ENCODE assay signal across 18 cellular contexts in the genomic region with DNA sequence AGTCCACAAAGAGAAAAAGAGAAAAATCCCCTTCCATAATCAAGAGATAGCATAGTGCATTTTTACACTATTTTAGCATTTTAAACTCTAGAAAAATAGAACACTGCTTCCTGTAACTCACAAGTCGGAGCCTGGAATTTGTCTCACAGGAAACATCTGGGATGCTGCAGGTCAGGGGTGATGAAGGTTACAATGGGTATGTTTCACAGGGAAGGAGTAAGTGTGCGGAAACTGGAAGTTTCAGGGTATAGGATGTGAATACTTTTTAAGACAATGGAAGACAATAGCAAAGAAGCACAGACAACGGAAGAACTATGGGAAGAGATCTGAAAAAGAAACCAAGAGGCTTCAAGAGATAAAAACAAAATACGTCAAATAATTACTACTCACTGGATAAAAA.
DNase-seq lines count a peak whose midpoint lies in the region; ATAC-seq, FAIRE-seq and TF ChIP-seq lines count a peak whose summit lies in the region.
"Had no signal": no experiment of that assay in that cellular context is flagged by ENCODE, and none has a peak within 500 bp of the region (broad histone marks: within the 10 kb centered on the region; RNA-seq: fewer than 3 reads in every experiment).

No MANE protein-coding gene starts in this region.

- CTCF ChIA-PET in SK-N-SH (lab: Yijun Ruan, JAX) = no interaction called here
- CTCF ChIA-PET in CD8-positive, alpha-beta memory T cell (lab: Charles Lee) = no interaction called here

- no peak for TF ChIP-seq CTCF in SK-N-SH (IDR thresholded peaks at IDR 0.05)
- TF ChIP-seq CTCF in choroid plexus epithelial cell (conservative IDR thresholded peaks at IDR 0.05; ENCODE audit: low read depth, low read length) = no peak
- no peak for TF ChIP-seq CTCF in osteoblast (IDR thresholded peaks at IDR 0.05; ENCODE audit: extremely low read depth, low read depth, low read length)

- no peak overlapping the region for H3K9ac ChIP-seq in SK-N-SH
- H3K9ac ChIP-seq: BLaER1, GM23248 had no signal

- H2AFZ ChIP-seq in SK-N-SH (ENCODE audit: low read depth) (peak overlapping the region; percentile 52), osteoblast (ENCODE audit: low read length) (peak overlapping the region; percentile 48)
- H2AFZ ChIP-seq: GM23248 had no signal

- H3K9me3 ChIP-seq in SK-N-SH = no peaks in the 10 kb centered on the region
- no peaks in the 10 kb centered on the region for H3K9me3 ChIP-seq in osteoblast (ENCODE audit: low read depth, low read length)
- H3K9me3 ChIP-seq in small intestine (ENCODE audit: control insufficient read depth, low read depth) = no peaks in the 10 kb centered on the region
- H3K9me3 ChIP-seq in CD8-positive, alpha-beta memory T cell (ENCODE audit: low read length) = no peaks in the 10 kb centered on the region
- H3K9me3 ChIP-seq: BLaER1 had no signal

- H3K4me3 ChIP-seq in SK-N-SH (ENCODE audit: low read depth in 2 of 2, low read length in 1 of 2) = no peak overlapping the region
- peak overlapping the region; percentile 2 for H3K4me3 ChIP-seq in choroid plexus epithelial cell (ENCODE audit: low read depth, low read length)
- H3K4me3 ChIP-seq in osteoblast (ENCODE audit: insufficient read depth, low read length) = no peak overlapping the region
- H3K4me3 ChIP-seq in small intestine (ENCODE audit: low read depth in 1 of 2, low read length in 2 of 2) = no peak overlapping the region
- no peak overlapping the region for H3K4me3 ChIP-seq in CD8-positive, alpha-beta memory T cell (ENCODE audit: low read length)
- H3K4me3 ChIP-seq: BLaER1, GM23248 had no signal

- H3K4me1 ChIP-seq in SK-N-SH (ENCODE audit: control insufficient read depth in 1 of 2, insufficient read depth in 2 of 2, low read depth in 1 of 2, low read length in 1 of 2) (peaks cover 0 to 13% of the 10 kb centered on the region in 2 experiments; a peak in 2 of 4 replicates), osteoblast (ENCODE audit: insufficient read depth, low read length) (peaks cover 11% of the 10 kb centered on the region), small intestine (ENCODE audit: control insufficient read depth in 2 of 2, insufficient read depth in 1 of 2, low read depth in 1 of 2, low read length in 1 of 2) (no peaks in the 10 kb centered on the region)
- no peaks in the 10 kb centered on the region for H3K4me1 ChIP-seq in CD8-positive, alpha-beta memory T cell (ENCODE audit: insufficient read depth, low read length)
- H3K4me1 ChIP-seq: BLaER1 had no signal

- H4K20me1 ChIP-seq in SK-N-SH (ENCODE audit: insufficient read depth) = no peaks in the 10 kb centered on the region
- H4K20me1 ChIP-seq in osteoblast (ENCODE audit: insufficient read depth, low read length) = no peaks in the 10 kb centered on the region
- H4K20me1 ChIP-seq: BLaER1 had no signal

- no peak for FAIRE-seq in small intestine (lab: Jason Lieb, UNC)
- FAIRE-seq: GM12891, GM19239 had no signal

- POLR2A ChIA-PET in SK-N-SH (lab: Yijun Ruan, JAX) = no interaction called here
- POLR2A ChIA-PET in CD8-positive, alpha-beta memory T cell (lab: Charles Lee) = no interaction called here

- no peaks in the 10 kb centered on the region for H3K36me3 ChIP-seq in SK-N-SH (replicated peaks in 1 of 2; ENCODE audit: control insufficient read depth in 1 of 2, insufficient read depth in 2 of 2, low read length in 1 of 2)
- H3K36me3 ChIP-seq in osteoblast (ENCODE audit: insufficient read depth, low read length) = no peaks in the 10 kb centered on the region
- H3K36me3 ChIP-seq in small intestine (ENCODE audit: control insufficient read depth in 2 of 2, insufficient read depth in 2 of 2, low read length in 2 of 2) = no peaks in the 10 kb centered on the region
- no peaks in the 10 kb centered on the region for H3K36me3 ChIP-seq in CD8-positive, alpha-beta memory T cell (ENCODE audit: insufficient read depth, low read length)
- H3K36me3 ChIP-seq: BLaER1 had no signal

- no peak overlapping the region for H3K4me3 Mint-ChIP-seq in CD8-positive, alpha-beta memory T cell

- peaks cover 7% of the 10 kb centered on the region for H3F3A ChIP-seq in SK-N-SH (replicated peaks; ENCODE audit: insufficient read depth)

- TF ChIP-seq EP300 in SK-N-SH (IDR thresholded peaks at IDR 0.05; ENCODE audit: borderline replicate concordance in 1 of 2, low read depth in 1 of 2, low read length in 1 of 2) = no peak

- no peaks in the 10 kb centered on the region for H3K36me3 Mint-ChIP-seq in CD8-positive, alpha-beta memory T cell

- H3K79me2 ChIP-seq in SK-N-SH (ENCODE audit: insufficient read depth) (no peaks in the 10 kb centered on the region), osteoblast (ENCODE audit: insufficient read depth, low read length) (no peaks in the 10 kb centered on the region)

- H3K4me2 ChIP-seq in SK-N-SH = no peak overlapping the region
- H3K4me2 ChIP-seq in osteoblast (ENCODE audit: insufficient read depth, low read length) = peak overlapping the region; percentile 23
- H3K4me2 ChIP-seq: BLaER1 had no signal

- no peak for ATAC-seq in SK-N-SH treated with all-trans-retinoic acid at 6 μM for 48 hours
- ATAC-seq: HCT116 had no signal

- H3K27ac Mint-ChIP-seq in CD8-positive, alpha-beta memory T cell = no peak overlapping the region

- H3K4me1 Mint-ChIP-seq in CD8-positive, alpha-beta memory T cell = no peaks in the 10 kb centered on the region

- DNase-seq in SK-N-SH (no peak), choroid plexus epithelial cell (ENCODE audit: low read depth) (peak; percentile 70), iris pigment epithelial cell (ENCODE audit: low read depth) (peak; percentile 28), osteoblast (ENCODE audit: insufficient read length, low spot score, missing footprints) (peak; percentile 50), small intestine (no peak)
- no peak for DNase-seq in CD8-positive, alpha-beta memory T cell
- no peak for DNase-seq in activated CD4-positive, alpha-beta T cell treated with anti-CD3 and anti-CD28 coated beads, Interleukin-2, amount 50 U/mL, for 4 hours
- DNase-seq: MV-4-11, NCI-H1417 treated with DMSO at 0.1 percent for 48 hours, NCI-H2029, NCI-H510A had no signal

- no peaks in the 10 kb centered on the region for H3K9me2 ChIP-seq in SK-N-SH

- peaks cover 0 to 3% of the 10 kb centered on the region in 2 donors for H3K27me3 Mint-ChIP-seq in CD8-positive, alpha-beta memory T cell

- no peaks in the 10 kb centered on the region for H3K9me3 Mint-ChIP-seq in CD8-positive, alpha-beta memory T cell

- H3K27me3 ChIP-seq in SK-N-SH (ENCODE audit: insufficient read depth) (no peaks in the 10 kb centered on the region), osteoblast (ENCODE audit: insufficient read depth, low read length) (no peaks in the 10 kb centered on the region), small intestine (ENCODE audit: control insufficient read depth in 2 of 2, insufficient read depth in 2 of 2, low read length in 2 of 2) (no peaks in the 10 kb centered on the region)
- no peaks in the 10 kb centered on the region for H3K27me3 ChIP-seq in CD8-positive, alpha-beta memory T cell (ENCODE audit: insufficient read depth, low read length, poor library complexity, severe bottlenecking)
- H3K27me3 ChIP-seq: BLaER1 had no signal

- 81% methylated on average over 4 of the region's 4 CpGs for WGBS in SK-N-SH (ENCODE audit: low lambda C conversion rate)
- WGBS in small intestine, 3 donors = 65 to 87% (median 81%) methylated on average over 4 of the region's 4 CpGs

- no peak for TF ChIP-seq RAD21 in SK-N-SH (IDR thresholded peaks at IDR 0.05; ENCODE audit: low read length)

- peak overlapping the region in 1 of 2 experiments; percentile 57; a peak in 2 of 4 replicates for H3K27ac ChIP-seq in SK-N-SH (ENCODE audit: low read depth in 2 of 2, low read length in 1 of 2)
- peak overlapping the region; percentile 51 for H3K27ac ChIP-seq in osteoblast (ENCODE audit: low read depth, low read length)
- no peak overlapping the region for H3K27ac ChIP-seq in small intestine (ENCODE audit: low read depth in 1 of 2, low read length in 1 of 2)
- H3K27ac ChIP-seq in CD8-positive, alpha-beta memory T cell (ENCODE audit: low read depth, low read length) = no peak overlapping the region
- H3K27ac ChIP-seq: 22Rv1, BLaER1, GM23248 had no signal

TF ChIP-seq in SK-N-SH, 30 proteins besides CTCF, POLR2A, EP300 and RAD21:
- TF ChIP-seq TCF12 (IDR thresholded peaks at IDR 0.05) = 0 out of 2 replicates have a peak, but pooled peaks have one; percentile 21
- TF ChIP-seq, protein P1, sequence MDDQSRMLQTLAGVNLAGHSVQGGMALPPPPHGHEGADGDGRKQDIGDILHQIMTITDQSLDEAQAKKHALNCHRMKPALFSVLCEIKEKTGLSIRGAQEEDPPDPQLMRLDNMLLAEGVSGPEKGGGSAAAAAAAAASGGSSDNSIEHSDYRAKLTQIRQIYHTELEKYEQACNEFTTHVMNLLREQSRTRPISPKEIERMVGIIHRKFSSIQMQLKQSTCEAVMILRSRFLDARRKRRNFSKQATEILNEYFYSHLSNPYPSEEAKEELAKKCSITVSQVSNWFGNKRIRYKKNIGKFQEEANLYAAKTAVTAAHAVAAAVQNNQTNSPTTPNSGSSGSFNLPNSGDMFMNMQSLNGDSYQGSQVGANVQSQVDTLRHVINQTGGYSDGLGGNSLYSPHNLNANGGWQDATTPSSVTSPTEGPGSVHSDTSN (IDR thresholded peaks at IDR 0.05) = no peak

TF ChIP-seq in SK-N-SH treated with all-trans-retinoic acid at 6 μM for 48 hours, 23 proteins besides CTCF, POLR2A, EP300 and RAD21:
- TF ChIP-seq ZFP3 (CRISPR knock-in tag; IDR thresholded peaks at IDR 0.05) (no peak), OSR1 (CRISPR knock-in tag; IDR thresholded peaks at IDR 0.05) (no peak), SNAI2 (CRISPR knock-in tag; IDR thresholded peaks at IDR 0.05) (no peak), ISL1 (CRISPR knock-in tag; IDR thresholded peaks at IDR 0.05) (no peak), RARB (CRISPR knock-in tag; IDR thresholded peaks at IDR 0.05) (no peak), ZFP30 (CRISPR knock-in tag; IDR thresholded peaks at IDR 0.05) (no peak), GLIS3 (CRISPR knock-in tag; IDR thresholded peaks at IDR 0.05) (no peak), ARNTL (CRISPR knock-in tag; IDR thresholded peaks at IDR 0.05; ENCODE audit: borderline replicate concordance, low read depth) (no peak), BACH2 (CRISPR knock-in tag; IDR thresholded peaks at IDR 0.05; ENCODE audit: borderline replicate concordance) (no peak), TCF4 (CRISPR knock-in tag; IDR thresholded peaks at IDR 0.05; ENCODE audit: borderline replicate concordance) (no peak), ESRRG (CRISPR knock-in tag; IDR thresholded peaks at IDR 0.05) (no peak)

Comparison
In these comparisons a context has a peak if more than half of its experiments do, and no peak if none do; other contexts are left out.
1. DNase-seq: peak in choroid plexus epithelial cell (single experiment), iris pigment epithelial cell (single experiment) and osteoblast (single experiment); none in SK-N-SH (single experiment), small intestine (single experiment), CD8-positive, alpha-beta memory T cell (0 of 5) and activated CD4-positive, alpha-beta T cell treated with anti-CD3 and anti-CD28 coated beads, Interleukin-2, amount 50 U/mL, for 4 hours (0 of 2).